ENCODE assay signal across 10 cellular contexts in the genomic region with DNA sequence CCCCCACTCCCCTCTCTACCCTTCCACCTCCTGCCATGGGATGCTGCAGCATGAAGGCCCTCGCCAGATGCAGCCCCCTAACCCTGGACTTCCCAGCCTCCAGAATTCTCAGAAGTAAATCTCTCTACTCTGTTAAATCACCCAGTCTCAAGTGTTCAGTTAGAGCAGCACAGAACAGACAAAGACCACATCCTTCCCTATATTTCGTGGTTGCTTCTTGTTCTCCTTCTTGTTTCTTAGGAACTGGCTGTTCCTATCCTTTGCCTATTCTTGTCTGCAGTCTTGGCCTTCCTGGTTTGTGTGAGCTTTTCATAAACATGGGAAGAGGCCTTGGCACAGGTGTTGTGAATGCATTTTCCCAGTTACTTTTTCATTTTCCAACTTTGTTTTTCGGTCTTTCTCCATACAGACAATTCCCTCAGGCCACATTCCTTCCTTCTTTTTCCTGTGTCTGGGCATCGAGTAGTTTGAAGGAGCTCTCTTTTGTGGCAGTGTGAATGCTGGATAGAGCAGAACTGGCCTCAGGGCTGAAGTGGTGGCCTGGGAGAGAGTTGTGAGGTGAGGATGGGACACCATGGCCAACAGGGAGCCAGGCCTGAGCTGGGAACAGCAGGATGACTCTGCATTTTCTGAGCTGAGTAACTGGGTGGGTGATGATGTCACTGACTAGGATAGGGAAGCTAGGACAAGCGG. TPM values are rescaled to one million over a fixed set of nuclear protein-coding genes. Genes with fewer than 3 reads are reported as not detected.
DNase-seq lines count a peak whose midpoint lies in the region; ATAC-seq and TF ChIP-seq lines count a peak whose summit lies in the region.
"Had no signal": no experiment of that assay in that cellular context is flagged by ENCODE, and none has a peak within 500 bp of the region (broad histone marks: within the 10 kb centered on the region; RNA-seq: fewer than 3 reads in every experiment).

No MANE protein-coding gene starts in this region.

- H3K4me1 ChIP-seq in OCI-LY7 (ENCODE audit: insufficient read depth, low read length, poor library complexity, severe bottlenecking): peaks cover 10% of the 10 kb centered on the region

- no peak overlapping the region for H3K4me3 ChIP-seq in OCI-LY7 (ENCODE audit: low read depth, low read length, poor library complexity, severe bottlenecking)
- H3K4me3 ChIP-seq: heart left ventricle had no signal

- no peaks in the 10 kb centered on the region for H3K9me3 ChIP-seq in OCI-LY7 (ENCODE audit: low read length)
- H3K9me3 ChIP-seq: heart left ventricle had no signal

- DNase-seq in GF-D8 (lab: John Stamatoyannopoulos, UW) (peak; percentile 50), RWPE1 (ENCODE audit: low spot score) (no peak), epithelial cell of prostate (ENCODE audit: low read depth, low spot score) (no peak), renal cortical epithelial cell (ENCODE audit: low read depth) (peak; percentile 55), OCI-LY7 (ENCODE audit: low spot score) (no peak), GM20000 (ENCODE audit: low spot score) (no peak)
- DNase-seq: heart left ventricle, NCI-H2081 treated with DMSO at 0.1 percent for 48 hours had no signal

- BruUV-seq in OCI-LY7 (replicated peaks; lab: Mats Ljungman, UMichigan): no TSS peak

- CTCF ChIA-PET in RWPE1 (lab: Yijun Ruan, JAX) (interaction anchor here (0.7 to 13.5 kb wide), 2 partner anchors 18 to 1097 kb away, joined by 3 to 321 read pairs; no protein-coding TSS in a partner anchor), OCI-LY7 (lab: Charles Lee; ENCODE audit: unreplicated experiment) (no interaction called here)

- no peak overlapping the region for H3K4me2 ChIP-seq in OCI-LY7 (ENCODE audit: low read length)

- no peak overlapping the region for H2AFZ ChIP-seq in OCI-LY7 (ENCODE audit: low read length)

- intact Hi-C loops in OCI-LY7 (cut with micrococcal nuclease; ENCODE audit: unreplicated experiment): loop anchor here (5.0 kb wide), 2 partner anchors 148 to 738 kb away; no protein-coding TSS in a partner anchor

- TF ChIP-seq CTCF in RWPE1 (conservative IDR thresholded peaks at IDR 0.05; ENCODE audit: low read depth) (no peak), OCI-LY7 (conservative IDR thresholded peaks at IDR 0.05; ENCODE audit: low read length) (no peak), GM20000 (IDR thresholded peaks at IDR 0.05; ENCODE audit: extremely low read depth, missing control alignments) (no peak)

- H3K36me3 ChIP-seq in OCI-LY7 (ENCODE audit: insufficient read depth, low read length): no peaks in the 10 kb centered on the region
- H3K36me3 ChIP-seq: heart left ventricle had no signal

- POLR2A ChIA-PET in RWPE1 (lab: Yijun Ruan, JAX; ENCODE audit: low non-redundant PET) (no interaction called here), OCI-LY7 (lab: Charles Lee) (interaction anchor here (1.0 kb wide), 1 partner anchor 168 kb away, joined by 3 read pairs; no protein-coding TSS in a partner anchor)

- no peaks in the 10 kb centered on the region for H3K79me2 ChIP-seq in OCI-LY7 (ENCODE audit: insufficient read depth, low read depth, low read length)

- no peaks in the 10 kb centered on the region for H4K20me1 ChIP-seq in OCI-LY7 (ENCODE audit: insufficient read depth, low read length)

- no peaks in the 10 kb centered on the region for H3K9me2 ChIP-seq in OCI-LY7 (ENCODE audit: insufficient read depth, low read length)

- no peak for ATAC-seq in GM21528 (IDR thresholded peaks at IDR 0.05; ENCODE audit: low FRiP score, unreplicated experiment)
- ATAC-seq in GM18861 (IDR thresholded peaks at IDR 0.05; ENCODE audit: unreplicated experiment): no peak

- peak overlapping the region; percentile 100 for H3K27ac ChIP-seq in RWPE1
- H3K27ac ChIP-seq in epithelial cell of prostate: peak overlapping the region; percentile 85
- H3K27ac ChIP-seq in OCI-LY7 (ENCODE audit: low read depth, low read length, poor library complexity, severe bottlenecking): no peak overlapping the region

RNA-seq across cellular contexts. Expression of a gene that starts 21.1 kb away (rescaled TPM):
- total RNA-seq in renal cortical epithelial cell (4.1 and 95.2 TPM in 2 replicates), OCI-LY7 (2022) (0.70 and 2.1 TPM in 2 replicates)
- total RNA-seq in OCI-LY7 (2014; rRNA removed; shearing (Covaris generic)): not detected in 2 replicates

RNA-seq across cellular contexts. Expression of a gene that starts 33.0 kb away (rescaled TPM):
- total RNA-seq in renal cortical epithelial cell (0.70 and 7.5 TPM in 2 replicates), OCI-LY7 (2022) (not detected in 2 replicates)
- not detected in 2 replicates for total RNA-seq in OCI-LY7 (2014; rRNA removed; shearing (Covaris generic))
- total RNA-seq: heart left ventricle had no signal

RNA-seq across cellular contexts. Expression of a gene that starts 43.2 kb away (rescaled TPM):
- total RNA-seq in renal cortical epithelial cell (65.3 and 499 TPM in 2 replicates), OCI-LY7 (2022) (659 and 705 TPM in 2 replicates)
- total RNA-seq in OCI-LY7 (2014; rRNA removed; shearing (Covaris generic)): 123 and 145 TPM in 2 replicates

RNA-seq across cellular contexts. Expression of a gene that starts 58.8 kb away (rescaled TPM):
- total RNA-seq in renal cortical epithelial cell: 0.25 and 4.2 TPM in 2 replicates
- not detected in 2 replicates for total RNA-seq in OCI-LY7 (2014; rRNA removed; shearing (Covaris generic))
- 0.30 and 0.82 TPM in 2 replicates for total RNA-seq in OCI-LY7 (2022)

Comparison
In these comparisons a context has a peak if more than half of its experiments do, and no peak if none do; other contexts are left out.
1. DNase-seq: peak in GF-D8 (single experiment) and renal cortical epithelial cell (single experiment); none in RWPE1 (single experiment), epithelial cell of prostate (single experiment), OCI-LY7 (single experiment) and GM20000 (single experiment).